ENCODE assay signal across 8 cellular contexts in genomic region chr13:102373221-102373620, GRCh38. TPM values are rescaled to one million over a fixed set of nuclear protein-coding genes. Genes with fewer than 3 reads are reported as not detected.
"Had no signal": no experiment of that assay in that cellular context is flagged by ENCODE, and none has a peak within 500 bp of the region (broad histone marks: within the 10 kb centered on the region; RNA-seq: fewer than 3 reads in every experiment).

No MANE protein-coding gene starts in this region.

- DNase-seq: IMR-90 had no signal

- FAIRE-seq: HepG2, HTR-8/SVneo, K562 had no signal

- ATAC-seq: HepG2, K562 had no signal

- H3K4me3 ChIP-seq: K562 had no signal

- H3K27ac Mint-ChIP-seq: IgD-negative memory B cell had no signal

- H3K27me3 Mint-ChIP-seq: IgD-negative memory B cell had no signal

- H3K27ac ChIP-seq: HL-60 had no signal

- H3K36me3 Mint-ChIP-seq: IgD-negative memory B cell had no signal

- H3K4me3 Mint-ChIP-seq: IgD-negative memory B cell had no signal

- H3K9me3 Mint-ChIP-seq: IgD-negative memory B cell had no signal

RNA-seq across cellular contexts. Expression of gene FGF14, which starts 28.6 kb away (rescaled TPM):
- total RNA-seq: HepG2, HT-29, HT1080, K562 had no signal
- polyA plus RNA-seq: HepG2, IgD-negative memory B cell, IMR-90, K562 had no signal
